Comparison of ENCODE assay signal across 10 cellular contexts in genomic region chr14:73888460-73888725, GRCh38. TPM values are rescaled to one million over a fixed set of nuclear protein-coding genes. Genes with fewer than 3 reads are reported as not detected.
DNase-seq lines count a peak whose midpoint lies in the region; ATAC-seq, FAIRE-seq and TF ChIP-seq lines count a peak whose summit lies in the region.
"Had no signal": no experiment of that assay in that cellular context is flagged by ENCODE, and none has a peak within 500 bp of the region (broad histone marks: within the 10 kb centered on the region; RNA-seq: fewer than 3 reads in every experiment).

No MANE protein-coding gene starts in this region.

- intact Hi-C loops in left ventricle myocardium superior (cut with micrococcal nuclease), result no loop called here

- H3K9me3 ChIP-seq in cardiac muscle cell (ENCODE audit: low read depth) (no peaks in the 10 kb centered on the region), suprapubic skin (no peaks in the 10 kb centered on the region)

- H3K36me3 ChIP-seq in cardiac muscle cell (no peaks in the 10 kb centered on the region), suprapubic skin (peaks cover 8% of the 10 kb centered on the region)

- WGBS in suprapubic skin, result 19% methylated on average over 3 of the region's 3 CpGs

- ATAC-seq in left ventricle myocardium superior (no peak), HG02642 (IDR thresholded peaks at IDR 0.05; ENCODE audit: poor library complexity, unreplicated experiment) (no peak)

- no peak for FAIRE-seq in GM12891 (lab: Jason Lieb, UNC)
- FAIRE-seq: endometrium, TTC549 had no signal

- no peak for TF ChIP-seq CTCF in cardiac muscle cell (IDR thresholded peaks at IDR 0.05; ENCODE audit: low read depth, low read length)
- TF ChIP-seq CTCF in WI38 (IDR thresholded peaks at IDR 0.05; ENCODE audit: low read depth, low read length), result no peak
- no peak for TF ChIP-seq CTCF in fibroblast of the aortic adventitia (IDR thresholded peaks at IDR 0.05; ENCODE audit: insufficient read depth, low read length)
- TF ChIP-seq CTCF in suprapubic skin (IDR thresholded peaks at IDR 0.05), result no peak

- no peak for TF ChIP-seq EP300 in suprapubic skin (IDR thresholded peaks at IDR 0.05)

- no peak for TF ChIP-seq POLR2A in suprapubic skin (IDR thresholded peaks at IDR 0.05)
- TF ChIP-seq POLR2A in GM12891 (IDR thresholded peaks at IDR 0.05; ENCODE audit: low read depth, low read length), result no peak

- H3K4me1 ChIP-seq in cardiac muscle cell (ENCODE audit: low read depth) (peaks cover 16% of the 10 kb centered on the region), suprapubic skin (peaks cover 33% of the 10 kb centered on the region)

- H3K4me3 ChIP-seq in cardiac muscle cell, result peak overlapping the region; percentile 77
- H3K4me3 ChIP-seq in WI38 (ENCODE audit: low read depth, low read length), result peak overlapping the region; percentile 89
- H3K4me3 ChIP-seq in fibroblast of the aortic adventitia (ENCODE audit: low read depth, low read length), result peak overlapping the region; percentile 80
- H3K4me3 ChIP-seq in suprapubic skin, result peak overlapping the region; percentile 72

- DNase-seq in cardiac muscle cell (ENCODE audit: low read depth in 1 of 2, low spot score in 1 of 2) (peak in 1 of 2 donors; percentile 16), left ventricle myocardium superior (no peak), fibroblast of the aortic adventitia (ENCODE audit: low read depth) (peak; percentile 43), suprapubic skin (ENCODE audit: low spot score in 2 of 2) (no peak), GM12891 (ENCODE audit: insufficient read length, low spot score) (no peak)
- DNase-seq in activated CD4-positive, alpha-beta T cell treated with anti-CD3 and anti-CD28 coated beads, Interleukin-2, amount 50 U/mL, for 4 hours, result no peak

- no peaks in the 10 kb centered on the region for H3K27me3 ChIP-seq in cardiac muscle cell
- H3K27me3 ChIP-seq in suprapubic skin, result no peaks in the 10 kb centered on the region

- H3K27ac ChIP-seq in cardiac muscle cell (no peak overlapping the region), suprapubic skin (no peak overlapping the region)

TF ChIP-seq in GM12891, 5 proteins besides CTCF, POLR2A, EP300 and RAD21:
- TF ChIP-seq SPI1 (IDR thresholded peaks at IDR 0.05; ENCODE audit: low read depth, low read length) (no peak), POU2F2 (IDR thresholded peaks at IDR 0.05; ENCODE audit: low read depth, low read length) (no peak), TAF1 (IDR thresholded peaks at IDR 0.05; ENCODE audit: low read depth, low read length) (no peak), POLR2AphosphoS5 (IDR thresholded peaks at IDR 0.05; ENCODE audit: low read depth, low read length) (no peak), PAX5 (IDR thresholded peaks at IDR 0.05; ENCODE audit: insufficient read depth, low read length, severe bottlenecking) (no peak)
TF ChIP-seq in GM12891: peak in this region for 0.

RNA-seq across cellular contexts. Expression of gene ZNF410, which starts 1.7 kb away (rescaled TPM):
- total RNA-seq in cardiac muscle cell, result 29.9 and 32.1 TPM in 2 replicates
- polyA plus RNA-seq in cardiac muscle cell, result 32.9 and 39.0 TPM in 2 replicates
- 18.5 TPM for total RNA-seq in left ventricle myocardium superior
- total RNA-seq in fibroblast of the aortic adventitia (ENCODE audit: low replicate concordance), result 52.6 and 73.6 TPM in 2 replicates
- total RNA-seq in suprapubic skin, result 10 to 100 TPM; 51.9 to 71.2 (median 60.4) TPM
- 23.3 TPM for polyA plus RNA-seq in GM12891 (2012; ENCODE audit: low read depth, missing spikeins)

RNA-seq across cellular contexts. Expression of gene PTGR2, which starts 36.8 kb away (rescaled TPM):
- total RNA-seq in cardiac muscle cell (9.5 and 16.4 TPM in 2 replicates), left ventricle myocardium superior (38.4 TPM), fibroblast of the aortic adventitia (ENCODE audit: low replicate concordance) (4.4 and 9.3 TPM in 2 replicates), suprapubic skin (10 to 100 TPM in 2 of 4 donors, 1 to 10 TPM in 2; 6.3 to 25.1 (median 10.3) TPM)
- 13.4 and 28.5 TPM in 2 replicates for polyA plus RNA-seq in cardiac muscle cell
- 4.8 TPM for polyA plus RNA-seq in GM12891 (2012; ENCODE audit: low read depth, missing spikeins)
